ENCODE assay signal across 1 cellular context in genomic region chr13:110352735-110353134, GRCh38.
TF ChIP-seq lines count a peak whose summit lies in the region.

No MANE protein-coding gene starts in this region.

TF ChIP-seq in IMR-90, 13 proteins besides CTCF, POLR2A, EP300 and RAD21:
- no peak for TF ChIP-seq MAFK (IDR thresholded peaks at IDR 0.05; ENCODE audit: low read depth, low read length)
- TF ChIP-seq CHD1 (IDR thresholded peaks at IDR 0.05; ENCODE audit: low read depth, low read length) = no peak
- no peak for TF ChIP-seq RCOR1 (IDR thresholded peaks at IDR 0.05; ENCODE audit: insufficient replicate concordance, low read length)
- TF ChIP-seq MXI1 (IDR thresholded peaks at IDR 0.05; ENCODE audit: borderline replicate concordance, low read depth, low read length) = no peak
- TF ChIP-seq BHLHE40 (IDR thresholded peaks at IDR 0.05; ENCODE audit: low read depth, low read length) = no peak
- TF ChIP-seq USF2 (IDR thresholded peaks at IDR 0.05; ENCODE audit: low read depth, low read length) = no peak
- no peak for TF ChIP-seq FOS (IDR thresholded peaks at IDR 0.05; ENCODE audit: low read depth, low read length)
- TF ChIP-seq MAZ (IDR thresholded peaks at IDR 0.05; ENCODE audit: borderline replicate concordance, low read depth, low read length) = no peak
